ENCODE assay signal across 10 cellular contexts in genomic region chr6:35181313-35181932, GRCh38. TPM values are rescaled to one million over a fixed set of nuclear protein-coding genes. Genes with fewer than 3 reads are reported as not detected.
A peak's percentile ranks its signal among the peaks of the same experiment; 100 is the strongest.
DNase-seq lines count a peak whose midpoint lies in the region; TF ChIP-seq lines count a peak whose summit lies in the region.
"Had no signal": no experiment of that assay in that cellular context is flagged by ENCODE, and none has a peak within 500 bp of the region (broad histone marks: within the 10 kb centered on the region; RNA-seq: fewer than 3 reads in every experiment).

No MANE protein-coding gene starts in this region.

- H3K9me3 ChIP-seq in HEK293 (ENCODE audit: control insufficient read depth, insufficient read depth, low read depth, low read length): no peaks in the 10 kb centered on the region
- H3K9me3 ChIP-seq in left ventricle myocardium inferior (replicated peaks): no peaks in the 10 kb centered on the region
- H3K9me3 ChIP-seq in subcutaneous abdominal adipose tissue (ENCODE audit: control insufficient read depth in 5 of 5, low read length in 5 of 5): no peaks in the 10 kb centered on the region
- H3K9me3 ChIP-seq: neutrophil had no signal

- no peak overlapping the region for H3K9ac ChIP-seq in subcutaneous abdominal adipose tissue (ENCODE audit: low read length in 5 of 5)

- POLR2A ChIA-PET in HEK293 (lab: Yijun Ruan, JAX): interaction anchor here (0.9 to 1.3 kb wide), 2 partner anchors 32 to 78 kb away, joined by 4 read pairs; partner anchors contain the start of genes SCUBE3 and ZNF76

- H3K4me1 ChIP-seq in HEK293 (ENCODE audit: control insufficient read depth, insufficient read depth, low read length): peaks cover 8% of the 10 kb centered on the region
- peaks cover 65% of the 10 kb centered on the region for H3K4me1 ChIP-seq in left ventricle myocardium inferior
- peaks cover 0 to 18% (median 16%) of the 10 kb centered on the region in 5 donors for H3K4me1 ChIP-seq in subcutaneous abdominal adipose tissue (ENCODE audit: control insufficient read depth in 5 of 5, insufficient read depth in 5 of 5, low read length in 5 of 5)

- H3K36me3 ChIP-seq in HEK293 (ENCODE audit: control insufficient read depth in 2 of 2, insufficient read depth in 1 of 2, low read length in 2 of 2) (no peaks in the 10 kb centered on the region), left ventricle myocardium inferior (no peaks in the 10 kb centered on the region), subcutaneous abdominal adipose tissue (ENCODE audit: control insufficient read depth in 5 of 5, insufficient read depth in 5 of 5, low read length in 5 of 5) (no peaks in the 10 kb centered on the region)
- H3K36me3 ChIP-seq: neutrophil had no signal

- DNase-seq in amniotic stem cell (lab: John Stamatoyannopoulos, UW): peak; percentile 44
- DNase-seq in left ventricle myocardium inferior: no peak
- DNase-seq in NCI-H187 (lab: John Stamatoyannopoulos, UW): no peak
- no peak for DNase-seq in activated CD8-positive, alpha-beta memory T cell treated with anti-CD3 and anti-CD28 coated beads, Interleukin-2, amount 50 U/mL, for 4 hours
- no peak for DNase-seq in NCI-H2029 (lab: John Stamatoyannopoulos, UW)
- no peak for DNase-seq in ecto neural progenitor cell (ENCODE audit: low spot score)
- DNase-seq: T-helper 17 cell had no signal

- peak overlapping the region; percentile 40; the same call in 1 of the 2 replicates for H3K27ac ChIP-seq in HEK293 (ENCODE audit: extremely low read depth, low read depth, low read length)
- H3K27ac ChIP-seq in left ventricle myocardium inferior (replicated peaks): peak overlapping the region; percentile 76
- H3K27ac ChIP-seq in subcutaneous abdominal adipose tissue (ENCODE audit: low read depth, low read length): peak overlapping the region; percentile 77
- H3K27ac ChIP-seq: neutrophil had no signal

- no peak for TF ChIP-seq CTCF in HEK293 (tag by site-specific recombination; IDR thresholded peaks at IDR 0.05)
- TF ChIP-seq CTCF in left ventricle myocardium inferior (IDR thresholded peaks at IDR 0.05; ENCODE audit: borderline replicate concordance): no peak

- intact Hi-C loops in left ventricle myocardium inferior (cut with micrococcal nuclease): no loop called here

- CTCF ChIA-PET in HEK293 (lab: Yijun Ruan, JAX): interaction anchor here (0.6 to 2.0 kb wide), 6 partner anchors 23 to 88 kb away, joined by 3 to 11 read pairs (median 4); no protein-coding TSS in a partner anchor

- H3K4me3 ChIP-seq in HEK293 (ENCODE audit: low read depth, low read length) (no peak overlapping the region), left ventricle myocardium inferior (no peak overlapping the region), subcutaneous abdominal adipose tissue (ENCODE audit: low read depth in 1 of 5, low read length in 5 of 5) (peak overlapping the region in 4 of 5 donors; percentile 12 to 51 (median 18))

- peaks cover 9% of the 10 kb centered on the region for H3K27me3 ChIP-seq in left ventricle myocardium inferior (ENCODE audit: low read depth)
- H3K27me3 ChIP-seq in subcutaneous abdominal adipose tissue (ENCODE audit: control insufficient read depth in 5 of 5, insufficient read depth in 4 of 5, low read length in 5 of 5): no peaks in the 10 kb centered on the region

TF ChIP-seq in HEK293, 187 proteins besides CTCF, POLR2A, EP300 and RAD21 (continues in another document):
- no peak for TF ChIP-seq ZXDB (tag by site-specific recombination; IDR thresholded peaks at IDR 0.05)
- TF ChIP-seq HOXC10 (CRISPR knock-in tag; IDR thresholded peaks at IDR 0.05): no peak
- TF ChIP-seq IKZF3 (tag by site-specific recombination; IDR thresholded peaks at IDR 0.05): 0 out of 2 replicates have a peak, but pooled peaks have one; percentile 46
- TF ChIP-seq ZNF843 (tag by site-specific recombination; IDR thresholded peaks at IDR 0.05): no peak
- TF ChIP-seq GLIS1 (tag by site-specific recombination; IDR thresholded peaks at IDR 0.05): peak; percentile 6; the same call in 1 of the 2 replicates
- TF ChIP-seq ZNF623 (tag by site-specific recombination; IDR thresholded peaks at IDR 0.05): no peak
- no peak for TF ChIP-seq KLF10 (tag by site-specific recombination; IDR thresholded peaks at IDR 0.05)
- TF ChIP-seq PBX3 (CRISPR knock-in tag; IDR thresholded peaks at IDR 0.05): no peak
- no peak for TF ChIP-seq KLF17 (tag by site-specific recombination; IDR thresholded peaks at IDR 0.05)
- no peak for TF ChIP-seq ZNF555 (tag by site-specific recombination; conservative IDR thresholded peaks at IDR 0.05)
- TF ChIP-seq ZNF175 (tag by site-specific recombination; IDR thresholded peaks at IDR 0.05): no peak
- TF ChIP-seq ZNF610 (tag by site-specific recombination; IDR thresholded peaks at IDR 0.05; ENCODE audit: borderline replicate concordance): no peak
- no peak for TF ChIP-seq ZFP41 (tag by site-specific recombination; IDR thresholded peaks at IDR 0.05; ENCODE audit: borderline replicate concordance)
- peak; percentile 30; the same call in 1 of the 2 replicates for TF ChIP-seq ZBTB8A (tag by site-specific recombination; IDR thresholded peaks at IDR 0.05)
- TF ChIP-seq ZNF398 (tag by site-specific recombination; IDR thresholded peaks at IDR 0.05): no peak
- TF ChIP-seq ZBTB44 (tag by site-specific recombination; IDR thresholded peaks at IDR 0.05): no peak
- TF ChIP-seq KLF9 (tag by site-specific recombination; IDR thresholded peaks at IDR 0.05; ENCODE audit: low read depth): no peak
- 0 out of 2 replicates have a peak, but pooled peaks have one; percentile 2 for TF ChIP-seq KLF8 (tag by site-specific recombination; IDR thresholded peaks at IDR 0.05)
- no peak for TF ChIP-seq ZNF530 (tag by site-specific recombination; IDR thresholded peaks at IDR 0.05; ENCODE audit: low read depth)
- peak; percentile 68; the same call in 1 of the 2 replicates for TF ChIP-seq ZNF2 (tag by site-specific recombination; IDR thresholded peaks at IDR 0.05)
- TF ChIP-seq PRDM6 (tag by site-specific recombination; IDR thresholded peaks at IDR 0.05): peak; percentile 87

RNA-seq across cellular contexts. Expression of gene SCUBE3, which starts 32.3 kb away (rescaled TPM):
- 8.8 TPM for total RNA-seq in left ventricle myocardium inferior
- total RNA-seq: T-helper 17 cell had no signal

RNA-seq across cellular contexts. Expression of gene TCP11, which starts 40.3 kb away (rescaled TPM):
- total RNA-seq in left ventricle myocardium inferior: not detected
- total RNA-seq: T-helper 17 cell had no signal

Comparison
In these comparisons a context has a peak if more than half of its experiments do, and no peak if none do; other contexts are left out.
1. H3K4me3 ChIP-seq: peak in subcutaneous abdominal adipose tissue (4 of 5); none in HEK293 (single experiment) and left ventricle myocardium inferior (single experiment).
2. Peak in every context shown above with its lines, with median percentiles within 50 percentile points of each other: H3K27ac ChIP-seq.